In the genomic region with DNA sequence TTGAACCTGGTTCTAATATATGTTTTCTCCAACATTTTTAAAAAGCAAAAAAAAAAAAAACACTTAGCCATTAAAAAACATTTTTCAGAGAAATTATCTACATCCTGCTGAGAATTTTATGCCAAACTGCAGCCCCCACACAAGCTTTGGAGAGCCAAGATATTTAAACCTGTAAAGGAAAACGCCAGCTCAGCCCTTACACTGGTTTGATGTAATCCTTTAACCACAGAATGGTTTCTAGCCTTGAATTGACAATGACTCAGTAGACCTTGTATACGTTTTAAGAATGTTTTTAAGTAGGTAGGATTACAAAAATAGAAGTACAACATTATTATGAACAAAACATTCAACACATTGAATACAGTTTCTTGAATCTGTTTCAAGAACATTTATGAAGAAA, we compare ENCODE assay signal across 8 cellular contexts.
DNase-seq lines count a peak whose midpoint lies in the region; ATAC-seq, FAIRE-seq and TF ChIP-seq lines count a peak whose summit lies in the region.

No MANE protein-coding gene starts in this region.

- FAIRE-seq in A549 (lab: Jason Lieb, UNC): peak; percentile 46

- H3K9me3 ChIP-seq in A549 (peaks cover 6% of the 10 kb centered on the region; the same call in 1 of the 3 replicates), SK-N-SH (no peaks in the 10 kb centered on the region), BE2C (no peaks in the 10 kb centered on the region)

- peak in 1 of 2 experiments; percentile 31 for DNase-seq in A549 (ENCODE audit: low read depth in 1 of 2, low spot score in 1 of 2)
- peak; percentile 27 for DNase-seq in GM04503 (ENCODE audit: low read depth)
- no peak for DNase-seq in SK-N-SH
- peak; percentile 95 for DNase-seq in fibroblast of mammary gland (ENCODE audit: low read depth)
- no peak for DNase-seq in BE2C
- DNase-seq in SHP77 (lab: John Stamatoyannopoulos, UW): no peak

- no peak overlapping the region for H2AFZ ChIP-seq in SK-N-SH (ENCODE audit: low read depth)

- TF ChIP-seq CTCF in A549 (IDR thresholded peaks at IDR 0.05): no peak
- TF ChIP-seq CTCF in SK-N-SH (IDR thresholded peaks at IDR 0.05): no peak
- no peak for TF ChIP-seq CTCF in fibroblast of mammary gland (conservative IDR thresholded peaks at IDR 0.05; ENCODE audit: control insufficient read depth, insufficient read depth, low read depth, low read length)
- TF ChIP-seq CTCF in BE2C (IDR thresholded peaks at IDR 0.05; ENCODE audit: low read depth, low read length): no peak

- no peak overlapping the region for H3K9ac ChIP-seq in SK-N-SH

- TF ChIP-seq RAD21 in A549 (conservative IDR thresholded peaks at IDR 0.05 in 1 of 2, IDR thresholded peaks at IDR 0.05 in 1 of 2) (no peak), SK-N-SH (IDR thresholded peaks at IDR 0.05; ENCODE audit: low read length) (no peak)

- no peaks in the 10 kb centered on the region for H3K36me3 ChIP-seq in SK-N-SH (replicated peaks in 1 of 2; ENCODE audit: control insufficient read depth in 1 of 2, insufficient read depth in 2 of 2, low read length in 1 of 2)
- no peaks in the 10 kb centered on the region for H3K36me3 ChIP-seq in BE2C

- TF ChIP-seq EP300 in A549 (IDR thresholded peaks at IDR 0.05): no peak
- peak in 1 of 2 experiments; percentile 45; a peak in 2 of 4 replicates for TF ChIP-seq EP300 in SK-N-SH (IDR thresholded peaks at IDR 0.05; ENCODE audit: borderline replicate concordance in 1 of 2, low read depth in 1 of 2, low read length in 1 of 2)

- peak overlapping the region in 1 of 2 experiments; percentile 18; a peak in 2 of 6 replicates for H3K27ac ChIP-seq in A549
- peak overlapping the region in 1 of 2 experiments; percentile 38; a peak in 2 of 4 replicates for H3K27ac ChIP-seq in SK-N-SH (ENCODE audit: low read depth in 2 of 2, low read length in 1 of 2)

- H3K27me3 ChIP-seq in SK-N-SH (ENCODE audit: insufficient read depth) (no peaks in the 10 kb centered on the region), BE2C (no peaks in the 10 kb centered on the region)

- H3K4me3 ChIP-seq in A549: no peak overlapping the region
- H3K4me3 ChIP-seq in SK-N-SH (ENCODE audit: low read depth in 2 of 2, low read length in 1 of 2): no peak overlapping the region
- no peak overlapping the region for H3K4me3 ChIP-seq in fibroblast of mammary gland (ENCODE audit: control insufficient read depth, low read depth, low read length)
- H3K4me3 ChIP-seq in BE2C (ENCODE audit: low read depth, low read length): no peak overlapping the region

- CTCF ChIA-PET in A549 (lab: Yijun Ruan, JAX): interaction anchor here (0.6 to 1.8 kb wide), 2 partner anchors 26 to 114 kb away, joined by 3 to 4 read pairs; no protein-coding TSS in a partner anchor
- CTCF ChIA-PET in SK-N-SH (lab: Yijun Ruan, JAX): interaction anchor here (0.6 kb wide), 1 partner anchor 12 kb away, joined by 3 read pairs; no protein-coding TSS in a partner anchor

- 17% methylated on average over 2 of the region's 2 CpGs for WGBS in A549 (ENCODE audit: missing lambda C conversion rate)
- WGBS in SK-N-SH (ENCODE audit: low lambda C conversion rate): 13% methylated on average over 2 of the region's 2 CpGs

- H3K4me1 ChIP-seq in A549 (peaks cover 17% of the 10 kb centered on the region), SK-N-SH (ENCODE audit: control insufficient read depth in 1 of 2, insufficient read depth in 2 of 2, low read depth in 1 of 2, low read length in 1 of 2) (peaks cover 0 to 7% of the 10 kb centered on the region in 2 experiments; a peak in 2 of 4 replicates), BE2C (peaks cover 4% of the 10 kb centered on the region)

- H3K9me2 ChIP-seq in SK-N-SH: no peaks in the 10 kb centered on the region

- no peak for TF ChIP-seq POLR2A in A549 (IDR thresholded peaks at IDR 0.05; ENCODE audit: low read length)

- ATAC-seq in A549: peak in 1 of 2 experiments; percentile 59; a peak in 2 of 6 replicates
- ATAC-seq in HG02840 (IDR thresholded peaks at IDR 0.05; ENCODE audit: low FRiP score, unreplicated experiment): no peak
- no peak for ATAC-seq in HG03571 (IDR thresholded peaks at IDR 0.05; ENCODE audit: unreplicated experiment)

- POLR2A ChIA-PET in A549 (lab: Yijun Ruan, JAX) (interaction anchor here (0.6 to 0.7 kb wide), 2 partner anchors 246 to 569 kb away, joined by 3 to 6 read pairs; no protein-coding TSS in a partner anchor), SK-N-SH (lab: Yijun Ruan, JAX) (no interaction called here)

- H3K79me2 ChIP-seq in SK-N-SH (ENCODE audit: insufficient read depth): no peaks in the 10 kb centered on the region

- H4K20me1 ChIP-seq in SK-N-SH (ENCODE audit: insufficient read depth): no peaks in the 10 kb centered on the region

- H3K4me2 ChIP-seq in A549 (peak overlapping the region; percentile 37), SK-N-SH (0 out of 2 replicates have a peak overlapping the region, but pooled peaks have one; percentile 4)

- peaks cover 3% of the 10 kb centered on the region for H3F3A ChIP-seq in SK-N-SH (replicated peaks; ENCODE audit: insufficient read depth)

TF ChIP-seq in A549, 52 proteins besides CTCF, POLR2A, EP300 and RAD21:
- TF ChIP-seq MAFK (IDR thresholded peaks at IDR 0.05; ENCODE audit: partially characterized antibody) (peak; percentile 70), CBX2 (IDR thresholded peaks at IDR 0.05; ENCODE audit: borderline replicate concordance, low read depth) (no peak)
TF ChIP-seq in A549: peak in this region for 1.

TF ChIP-seq in SK-N-SH, 30 proteins besides CTCF, POLR2A, EP300 and RAD21:
- TF ChIP-seq RCOR1 (IDR thresholded peaks at IDR 0.05; ENCODE audit: low read length) (no peak), FOSL2 (IDR thresholded peaks at IDR 0.05; ENCODE audit: borderline replicate concordance, low read depth) (peak; percentile 53; the same call in 1 of the 2 replicates), MEF2A (IDR thresholded peaks at IDR 0.05; ENCODE audit: borderline replicate concordance, low read depth) (0 out of 2 replicates have a peak, but pooled peaks have one; percentile 23), JUND (IDR thresholded peaks at IDR 0.05) (peak; percentile 60), TCF12 (IDR thresholded peaks at IDR 0.05) (peak; percentile 62), TEAD4 (IDR thresholded peaks at IDR 0.05; ENCODE audit: borderline replicate concordance, insufficient read depth) (0 out of 2 replicates have a peak, but pooled peaks have one; percentile 18), NFIC (IDR thresholded peaks at IDR 0.05; ENCODE audit: borderline replicate concordance) (peak; percentile 17; the same call in 1 of the 2 replicates), RXRA (IDR thresholded peaks at IDR 0.05; ENCODE audit: borderline replicate concordance, low read depth) (no peak)

Comparison
In these comparisons a context has a peak if more than half of its experiments do, and no peak if none do; other contexts are left out.
1. DNase-seq: peak in GM04503 (single experiment) and fibroblast of mammary gland (single experiment); none in SK-N-SH (single experiment), BE2C (single experiment) and SHP77 (0 of 2).